In the genomic region with DNA sequence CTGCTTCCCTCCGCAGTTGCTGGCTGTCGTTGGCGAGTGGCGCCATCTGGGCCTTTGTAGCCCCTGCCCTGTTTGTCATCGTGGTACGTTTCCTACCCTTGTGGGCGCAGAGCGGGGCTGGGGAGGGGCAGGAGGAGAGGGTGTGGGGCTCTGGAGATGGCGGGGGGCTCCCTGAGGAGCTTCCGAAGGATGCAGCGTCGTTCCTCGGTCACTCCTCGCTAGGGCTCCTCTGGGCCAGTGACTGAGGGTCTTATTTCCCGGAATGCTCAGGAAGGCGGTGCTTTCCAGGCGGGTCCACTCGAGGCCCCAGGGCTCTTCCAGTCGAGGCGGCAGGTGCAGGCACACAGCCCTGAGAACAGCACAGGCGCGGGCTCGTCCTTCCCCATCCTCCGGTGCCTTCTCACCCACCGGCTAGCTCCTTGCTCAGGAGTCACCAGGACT, we compare ENCODE assay signal across 23 cellular contexts.
"Had no signal": no experiment of that assay in that cellular context is flagged by ENCODE, and none has a peak within 500 bp of the region (broad histone marks: within the 10 kb centered on the region; RNA-seq: fewer than 3 reads in every experiment).

No MANE protein-coding gene starts in this region.

- H3K27me3 Mint-ChIP-seq: stimulated activated naive CD8-positive, alpha-beta T cell treated with anti-CD3 and anti-CD28 coated beads, Interleukin-15, Interleukin-2, amounts not matched to agents 100 ng/mL and 50 ng/mL, for 24 hours had no signal

- DNase-seq: activated CD4-positive, alpha-beta T cell treated with anti-CD3 and anti-CD28 coated beads for 48 hours; activated CD4-positive, CD25-positive, alpha-beta regulatory T cell; activated gamma-delta T cell treated with Interleukin-2 at 50 U/mL for 16 hours; activated T-cell treated with anti-CD3 and anti-CD28 coated beads, Interleukin-2, amount 50 U/mL, for 72 hours; cerebellar nuclear complex; dermis blood vessel endothelial cell; foreskin fibroblast; hippocampal formation; occipital lobe; retina; stimulated activated CD4-positive, alpha-beta T cell treated with anti-CD3 and anti-CD28 coated beads, Interleukin-15, amount 100 ng/mL, for 24 hours; stimulated activated CD4-positive, alpha-beta T cell treated with anti-CD3 and anti-CD28 coated beads, Interleukin-2, amount 100 ng/mL, for 48 hours; trophoblast cell had no signal

- H3K9me3 Mint-ChIP-seq: activated naive CD4-positive, alpha-beta T cell treated with anti-CD3 and anti-CD28 coated beads, Interleukin-2, amount 50 U/mL, for 72 hours; activated T-cell treated with anti-CD3 and anti-CD28 coated beads, Interleukin-2, amount 50 U/mL, for 72 hours; mesothelial cell of epicardium; stimulated activated naive CD8-positive, alpha-beta T cell treated with anti-CD3 and anti-CD28 coated beads, Interleukin-15, Interleukin-2, amounts not matched to agents 100 ng/mL and 50 ng/mL, for 24 hours had no signal

- H3K27ac ChIP-seq: adrenal gland, breast epithelium, epithelial cell of prostate, SK-N-MC, suprapubic skin had no signal

- H3K36me3 Mint-ChIP-seq: activated naive CD4-positive, alpha-beta T cell treated with anti-CD3 and anti-CD28 coated beads, Interleukin-2, amount 50 U/mL, for 72 hours; mesothelial cell of epicardium had no signal

- H3K4me3 ChIP-seq: adrenal gland, breast epithelium, lung, SK-N-MC, suprapubic skin had no signal

- H3K9me3 ChIP-seq: adrenal gland, breast epithelium, suprapubic skin had no signal

- H3K4me1 ChIP-seq: adrenal gland, breast epithelium had no signal

- ATAC-seq: activated naive CD4-positive, alpha-beta T cell treated with anti-CD3 and anti-CD28 coated beads, Interleukin-2, amount 50 U/mL, for 72 hours; activated T-cell treated with anti-CD3 and anti-CD28 coated beads, Interleukin-2, amount 50 U/mL, for 72 hours; left colon had no signal

- H3K4me3 Mint-ChIP-seq: activated T-cell treated with anti-CD3 and anti-CD28 coated beads, Interleukin-2, amount 50 U/mL, for 72 hours; mesothelial cell of epicardium; stimulated activated naive CD8-positive, alpha-beta T cell treated with anti-CD3 and anti-CD28 coated beads, Interleukin-15, Interleukin-2, amounts not matched to agents 100 ng/mL and 50 ng/mL, for 24 hours had no signal

- H3K27me3 ChIP-seq: adrenal gland had no signal

- H3K36me3 ChIP-seq: adrenal gland, breast epithelium, suprapubic skin had no signal

- H3K27ac Mint-ChIP-seq: activated naive CD4-positive, alpha-beta T cell treated with anti-CD3 and anti-CD28 coated beads, Interleukin-2, amount 50 U/mL, for 72 hours; activated T-cell treated with anti-CD3 and anti-CD28 coated beads, Interleukin-2, amount 50 U/mL, for 72 hours; mesothelial cell of epicardium; stimulated activated naive CD8-positive, alpha-beta T cell treated with anti-CD3 and anti-CD28 coated beads, Interleukin-15, Interleukin-2, amounts not matched to agents 100 ng/mL and 50 ng/mL, for 24 hours had no signal
